13 cellular contexts compared by ENCODE assay signal in genomic region chr15:66749841-66750575, GRCh38. TPM values are rescaled to one million over a fixed set of nuclear protein-coding genes. Genes with fewer than 3 reads are reported as not detected.
A peak's percentile ranks its signal among the peaks of the same experiment; 100 is the strongest.
DNase-seq lines count a peak whose midpoint lies in the region; ATAC-seq and TF ChIP-seq lines count a peak whose summit lies in the region.
"Had no signal": no experiment of that assay in that cellular context is flagged by ENCODE, and none has a peak within 500 bp of the region (broad histone marks: within the 10 kb centered on the region; RNA-seq: fewer than 3 reads in every experiment).

No MANE protein-coding gene starts in this region.

- no peak overlapping the region for H3K4me3 ChIP-seq in left ventricle myocardium inferior
- H3K4me3 ChIP-seq in sigmoid colon: no peak overlapping the region
- H3K4me3 ChIP-seq in suprapubic skin: no peak overlapping the region
- H3K4me3 ChIP-seq: hepatocyte had no signal

- intact Hi-C loops in left ventricle myocardium inferior (cut with micrococcal nuclease): no loop called here
- intact Hi-C loops in sigmoid colon (cut with DNase I): no loop called here

- DNase-seq in GM03348 (ENCODE audit: low spot score) (peak; percentile 42), RPMI7951 (ENCODE audit: low read depth) (peak; percentile 54), left ventricle myocardium inferior (no peak), sigmoid colon (peak; percentile 30), NCI-H128 (lab: John Stamatoyannopoulos, UW; ENCODE audit: unreplicated experiment) (no peak), UCSD-AML1 (lab: John Stamatoyannopoulos, UW; ENCODE audit: unreplicated experiment) (no peak), suprapubic skin (ENCODE audit: low spot score in 2 of 2) (no peak)
- DNase-seq: activated naive CD4-positive, alpha-beta T cell treated with anti-CD3 and anti-CD28 coated beads, Interleukin-2, amount 50 U/mL, for 16 hours; SHP77 had no signal

- no peak for TF ChIP-seq POLR2A in sigmoid colon (IDR thresholded peaks at IDR 0.05)
- no peak for TF ChIP-seq POLR2A in suprapubic skin (IDR thresholded peaks at IDR 0.05)

- TF ChIP-seq CTCF in left ventricle myocardium inferior (IDR thresholded peaks at IDR 0.05; ENCODE audit: borderline replicate concordance) (no peak), sigmoid colon (IDR thresholded peaks at IDR 0.05) (no peak), suprapubic skin (IDR thresholded peaks at IDR 0.05) (no peak)

- H3K36me3 ChIP-seq in left ventricle myocardium inferior (no peaks in the 10 kb centered on the region), sigmoid colon (no peaks in the 10 kb centered on the region), suprapubic skin (no peaks in the 10 kb centered on the region)

- ATAC-seq in GM18909 (IDR thresholded peaks at IDR 0.05; ENCODE audit: poor library complexity, unreplicated experiment): no peak

- WGBS in sigmoid colon, 2 donors: 81 to 87% methylated on average over 8 of the region's 8 CpGs
- 81% methylated on average over 8 of the region's 8 CpGs for WGBS in suprapubic skin

- TF ChIP-seq EP300 in sigmoid colon (IDR thresholded peaks at IDR 0.05) (no peak), suprapubic skin (IDR thresholded peaks at IDR 0.05) (no peak)

- H3K9me3 ChIP-seq in left ventricle myocardium inferior (replicated peaks) (peaks cover 4% of the 10 kb centered on the region), sigmoid colon (peaks cover 0 to under 1% (median 0%) of the 10 kb centered on the region in 4 donors), suprapubic skin (no peaks in the 10 kb centered on the region)

- H3K27me3 ChIP-seq in left ventricle myocardium inferior (ENCODE audit: low read depth) (no peaks in the 10 kb centered on the region), sigmoid colon (no peaks in the 10 kb centered on the region), suprapubic skin (no peaks in the 10 kb centered on the region)
- H3K27me3 ChIP-seq: hepatocyte had no signal

- H3K4me1 ChIP-seq in left ventricle myocardium inferior: peaks cover 98% of the 10 kb centered on the region
- H3K4me1 ChIP-seq in sigmoid colon: peaks cover 0 to 27% (median 22%) of the 10 kb centered on the region in 4 donors
- H3K4me1 ChIP-seq in suprapubic skin: peaks cover 29% of the 10 kb centered on the region
- H3K4me1 ChIP-seq: parathyroid adenoma had no signal

- H3K27ac ChIP-seq in left ventricle myocardium inferior (replicated peaks) (peak overlapping the region; percentile 57), sigmoid colon (no peak overlapping the region), suprapubic skin (no peak overlapping the region)
- H3K27ac ChIP-seq: parathyroid adenoma had no signal

RNA-seq across cellular contexts. Expression of gene SMAD6, which starts 48.0 kb away (rescaled TPM):
- 2.0 and 2.7 TPM in 2 replicates for total RNA-seq in RPMI7951 (2014; rRNA removed; shearing (Covaris generic))
- total RNA-seq in left ventricle myocardium inferior: 20.3 TPM
- total RNA-seq in sigmoid colon: 1 to 10 TPM; 4.8 to 8.0 (median 5.8) TPM
- 1 to 10 TPM; 1.8 to 9.2 (median 1.8) TPM for polyA plus RNA-seq in sigmoid colon
- 1 to 10 TPM; 2.9 to 7.0 (median 6.9) TPM for total RNA-seq in suprapubic skin
- polyA plus RNA-seq: CD14-positive monocyte had no signal

Comparison
In these comparisons a context has a peak if more than half of its experiments do, and no peak if none do; other contexts are left out.
1. DNase-seq: peak in GM03348 (single experiment), RPMI7951 (single experiment) and sigmoid colon (single experiment); none in left ventricle myocardium inferior (single experiment), NCI-H128 (single experiment), UCSD-AML1 (single experiment) and suprapubic skin (0 of 2).